ENCODE assay signal across 25 cellular contexts in genomic region chr10:31143331-31143935, GRCh38.
DNase-seq lines count a peak whose midpoint lies in the region; ATAC-seq and TF ChIP-seq lines count a peak whose summit lies in the region.
"Had no signal": no experiment of that assay in that cellular context is flagged by ENCODE, and none has a peak within 500 bp of the region (broad histone marks: within the 10 kb centered on the region; RNA-seq: fewer than 3 reads in every experiment).

No MANE protein-coding gene starts in this region.

- WGBS in esophagus muscularis mucosa, result 92% methylated on average over 5 of the region's 5 CpGs

- no peaks in the 10 kb centered on the region for H3K36me3 Mint-ChIP-seq in neural crest cell (ENCODE audit: low read depth)
- H3K36me3 Mint-ChIP-seq: memory B cell; naive thymus-derived CD4-positive, alpha-beta T cell had no signal

- H3K9me3 ChIP-seq in DND-41 (ENCODE audit: insufficient read depth, low read length, severe bottlenecking) (no peaks in the 10 kb centered on the region), esophagus muscularis mucosa (no peaks in the 10 kb centered on the region), osteoblast (ENCODE audit: low read depth, low read length) (no peaks in the 10 kb centered on the region)
- H3K9me3 ChIP-seq: BLaER1, psoas muscle, upper lobe of right lung had no signal

- H3K4me2 ChIP-seq in DND-41 (ENCODE audit: insufficient read depth, low read length) (peak overlapping the region; percentile 33), osteoblast (ENCODE audit: insufficient read depth, low read length) (no peak overlapping the region)
- H3K4me2 ChIP-seq: BLaER1 had no signal

- TF ChIP-seq CTCF in DND-41 (IDR thresholded peaks at IDR 0.05; ENCODE audit: borderline replicate concordance, extremely low read depth, low read length, poor library complexity, severe bottlenecking), result no peak
- no peak for TF ChIP-seq CTCF in esophagus muscularis mucosa (IDR thresholded peaks at IDR 0.05)
- TF ChIP-seq CTCF in neural crest cell (conservative IDR thresholded peaks at IDR 0.05), result no peak
- no peak for TF ChIP-seq CTCF in osteoblast (IDR thresholded peaks at IDR 0.05; ENCODE audit: extremely low read depth, low read depth, low read length)

- in situ Hi-C loops in KBM-7 (cut with MboI; ENCODE audit: low pct_unique_long_range_greater_than_20kb, low sequenced_read_pairs), result no loop called here

- peak overlapping the region in 1 of 2 experiments; percentile 19; a peak in 1 of 4 replicates for H3K4me3 ChIP-seq in DND-41 (ENCODE audit: low read depth in 1 of 2, low read length in 2 of 2)
- no peak overlapping the region for H3K4me3 ChIP-seq in esophagus muscularis mucosa
- H3K4me3 ChIP-seq in osteoblast (ENCODE audit: insufficient read depth, low read length), result no peak overlapping the region
- H3K4me3 ChIP-seq: BLaER1, K562, psoas muscle, upper lobe of right lung had no signal

- H3K4me1 Mint-ChIP-seq in neural crest cell, result peaks cover 39% of the 10 kb centered on the region
- H3K4me1 Mint-ChIP-seq: activated B cell treated with CpG ODN at 0.5 μM for 24 hours, memory B cell had no signal

- no peak overlapping the region for H2AFZ ChIP-seq in DND-41 (ENCODE audit: low read depth, low read length)
- no peak overlapping the region for H2AFZ ChIP-seq in osteoblast (ENCODE audit: low read length)

- peaks cover 3% of the 10 kb centered on the region; the same call in 1 of the 2 replicates for H3K36me3 ChIP-seq in DND-41 (ENCODE audit: insufficient read depth, low read length)
- H3K36me3 ChIP-seq in esophagus muscularis mucosa, result no peaks in the 10 kb centered on the region
- no peaks in the 10 kb centered on the region for H3K36me3 ChIP-seq in osteoblast (ENCODE audit: insufficient read depth, low read length)
- H3K36me3 ChIP-seq: BLaER1, upper lobe of right lung had no signal

- DNase-seq in DND-41 (peak; percentile 80), RPMI7951 (ENCODE audit: low read depth) (peak; percentile 80), esophagus muscularis mucosa (ENCODE audit: extremely low spot score) (peak; percentile 83), neural crest cell (ENCODE audit: low read depth, low spot score) (no peak), osteoblast (ENCODE audit: insufficient read length, low spot score, missing footprints) (no peak), NCI-H2029 (lab: John Stamatoyannopoulos, UW) (no peak), KBM-7 (no peak)
- DNase-seq in activated CD8-positive, alpha-beta memory T cell treated with anti-CD3 and anti-CD28 coated beads, Interleukin-2, amount 50 U/mL, for 48 hours, result no peak
- DNase-seq: activated B cell treated with CpG ODN at 0.5 μM for 24 hours; activated CD4-positive, alpha-beta memory T cell treated with anti-CD3 and anti-CD28 coated beads, Interleukin-2, amount 10 ng/mL, durations not matched to agents 7 days and 5 days; activated naive CD4-positive, alpha-beta T cell treated with anti-CD3 and anti-CD28 coated beads, Interleukin-2, amount 50 U/mL, for 16 hours; activated T-cell treated with anti-CD3 and anti-CD28 coated beads, Interleukin-2, amount 50 U/mL, for 4 hours; cerebellar nuclear complex; effector CD8-positive, alpha-beta T cell; HCEC 1CT; naive thymus-derived CD4-positive, alpha-beta T cell; NCI-H1694; NCI-H774; psoas muscle; T-helper 9 cell; upper lobe of right lung had no signal

- no peak for TF ChIP-seq POLR2A in esophagus muscularis mucosa (IDR thresholded peaks at IDR 0.05; ENCODE audit: low read depth)

- H3K79me2 ChIP-seq in DND-41 (ENCODE audit: insufficient read depth, low read length), result peaks cover 68% of the 10 kb centered on the region
- no peaks in the 10 kb centered on the region for H3K79me2 ChIP-seq in osteoblast (ENCODE audit: insufficient read depth, low read length)

- H3K9me3 Mint-ChIP-seq in neural crest cell, result no peaks in the 10 kb centered on the region
- H3K9me3 Mint-ChIP-seq: activated B cell treated with CpG ODN at 0.5 μM for 24 hours; activated CD4-positive, alpha-beta memory T cell treated with anti-CD3 and anti-CD28 coated beads, Interleukin-2, amount 10 ng/mL, durations not matched to agents 7 days and 5 days; activated T-cell treated with anti-CD3 and anti-CD28 coated beads, Interleukin-2, amount 50 U/mL, for 4 hours; memory B cell had no signal

- H3K27me3 ChIP-seq in DND-41 (ENCODE audit: insufficient read depth, low read length, poor library complexity) (no peaks in the 10 kb centered on the region), esophagus muscularis mucosa (no peaks in the 10 kb centered on the region), osteoblast (ENCODE audit: insufficient read depth, low read length) (no peaks in the 10 kb centered on the region)
- H3K27me3 ChIP-seq: BLaER1, upper lobe of right lung had no signal

- H3K27ac ChIP-seq in DND-41 (ENCODE audit: low read length), result peak overlapping the region; percentile 99
- H3K27ac ChIP-seq in esophagus muscularis mucosa (replicated peaks in 1 of 4), result no peak overlapping the region
- no peak overlapping the region for H3K27ac ChIP-seq in osteoblast (ENCODE audit: low read depth, low read length)
- H3K27ac ChIP-seq: BLaER1, psoas muscle, upper lobe of right lung had no signal

- no peaks in the 10 kb centered on the region for H3K27me3 Mint-ChIP-seq in neural crest cell (ENCODE audit: low read depth)
- H3K27me3 Mint-ChIP-seq: activated CD4-positive, alpha-beta memory T cell treated with anti-CD3 and anti-CD28 coated beads, Interleukin-2, amount 10 ng/mL, durations not matched to agents 7 days and 5 days had no signal

- no peaks in the 10 kb centered on the region for H4K20me1 ChIP-seq in DND-41 (ENCODE audit: insufficient read depth, low read length)
- H4K20me1 ChIP-seq in osteoblast (ENCODE audit: insufficient read depth, low read length), result no peaks in the 10 kb centered on the region
- H4K20me1 ChIP-seq: BLaER1 had no signal

- H3K27ac Mint-ChIP-seq in neural crest cell (ENCODE audit: unreplicated experiment), result peak overlapping the region; percentile 90
- H3K27ac Mint-ChIP-seq: activated B cell treated with CpG ODN at 0.5 μM for 24 hours; activated CD4-positive, alpha-beta memory T cell treated with anti-CD3 and anti-CD28 coated beads, Interleukin-2, amount 10 ng/mL, durations not matched to agents 7 days and 5 days; memory B cell had no signal

- intact Hi-C loops in esophagus muscularis mucosa (cut with DNase I), result no loop called here

- peak overlapping the region; percentile 10 for H3K4me3 Mint-ChIP-seq in neural crest cell
- H3K4me3 Mint-ChIP-seq: activated B cell treated with CpG ODN at 0.5 μM for 24 hours; activated CD4-positive, alpha-beta memory T cell treated with anti-CD3 and anti-CD28 coated beads, Interleukin-2, amount 10 ng/mL, durations not matched to agents 7 days and 5 days; activated T-cell treated with anti-CD3 and anti-CD28 coated beads, Interleukin-2, amount 50 U/mL, for 4 hours; memory B cell; naive thymus-derived CD4-positive, alpha-beta T cell had no signal

- H3K4me1 ChIP-seq in DND-41 (ENCODE audit: insufficient read depth, low read length), result peaks cover 81% of the 10 kb centered on the region
- H3K4me1 ChIP-seq in esophagus muscularis mucosa, result peaks cover 4 to 15% (median 7%) of the 10 kb centered on the region in 4 donors
- peaks cover 27% of the 10 kb centered on the region for H3K4me1 ChIP-seq in osteoblast (ENCODE audit: insufficient read depth, low read length)

- ATAC-seq in DND-41 (ENCODE audit: insufficient read depth, low read depth), result peak; percentile 68
- ATAC-seq: activated T-cell treated with anti-CD3 and anti-CD28 coated beads, Interleukin-2, amount 50 U/mL, for 4 hours; naive thymus-derived CD4-positive, alpha-beta T cell; psoas muscle; SK-N-SH treated with all-trans-retinoic acid at 6 μM for 48 hours; upper lobe of right lung had no signal

- no peak for TF ChIP-seq EP300 in esophagus muscularis mucosa (IDR thresholded peaks at IDR 0.05)

- peak overlapping the region; percentile 53 for H3K9ac ChIP-seq in DND-41 (ENCODE audit: low read depth, low read length)
- H3K9ac ChIP-seq: BLaER1 had no signal

Comparison
In these comparisons a context has a peak if more than half of its experiments do, and no peak if none do; other contexts are left out.
1. DNase-seq: peak in DND-41 (single experiment), RPMI7951 (single experiment) and esophagus muscularis mucosa (single experiment); none in neural crest cell (single experiment), osteoblast (single experiment), activated CD8-positive, alpha-beta memory T cell treated with anti-CD3 and anti-CD28 coated beads, Interleukin-2, amount 50 U/mL, for 48 hours (single experiment), NCI-H2029 (single experiment) and KBM-7 (single experiment).